Comparison of ENCODE assay signal across 17 cellular contexts in genomic region chr14:93688794-93689193, GRCh38.
DNase-seq lines count a peak whose midpoint lies in the region; TF ChIP-seq lines count a peak whose summit lies in the region.
"Had no signal": no experiment of that assay in that cellular context is flagged by ENCODE, and none has a peak within 500 bp of the region (broad histone marks: within the 10 kb centered on the region; RNA-seq: fewer than 3 reads in every experiment).

No MANE protein-coding gene starts in this region.

- H2AFZ ChIP-seq in trophoblast cell (ENCODE audit: insufficient read depth, low read length, poor library complexity) = no peak overlapping the region

- WGBS in trophoblast cell (ENCODE audit: extremely low coverage, insufficient coverage, insufficient read length) = no CpG with 5 or more reads among the region's 5 CpGs

- no peak overlapping the region for H4K12ac ChIP-seq in trophoblast cell (ENCODE audit: low read depth, low read length)

- no peak overlapping the region for H2BK120ac ChIP-seq in trophoblast cell (ENCODE audit: insufficient read depth, low read length, poor library complexity)

- H3K4ac ChIP-seq in trophoblast cell (ENCODE audit: low read depth, low read length) = no peak overlapping the region

- no peak overlapping the region for H2BK12ac ChIP-seq in trophoblast cell (ENCODE audit: low read length)

- H3K9me3 ChIP-seq in HEK293 (ENCODE audit: control insufficient read depth, insufficient read depth, low read depth, low read length) = no peaks in the 10 kb centered on the region
- H3K9me3 ChIP-seq in iPS-15b (ENCODE audit: control insufficient read depth, insufficient read depth, low read length) = no peaks in the 10 kb centered on the region
- H3K9me3 ChIP-seq in trophoblast cell (ENCODE audit: insufficient read depth, low read depth, low read length) = no peaks in the 10 kb centered on the region

- CTCF ChIA-PET in HEK293 (lab: Yijun Ruan, JAX) = interaction anchor here (1.1 kb wide), 1 partner anchor 33 kb away, joined by 3 read pairs; no protein-coding TSS in a partner anchor

- POLR2A ChIA-PET in HEK293 (lab: Yijun Ruan, JAX) = no interaction called here

- no peak overlapping the region for H3K4me2 ChIP-seq in trophoblast cell (ENCODE audit: low read length)
- H3K4me2 ChIP-seq: A549 had no signal

- H3K4me1 ChIP-seq in HEK293 (ENCODE audit: control insufficient read depth, insufficient read depth, low read length) = peaks cover 4% of the 10 kb centered on the region; the same call in 1 of the 2 replicates
- H3K4me1 ChIP-seq in iPS-15b (ENCODE audit: control insufficient read depth, insufficient read depth, low read length) = peaks cover 41% of the 10 kb centered on the region
- no peaks in the 10 kb centered on the region for H3K4me1 ChIP-seq in trophoblast cell (ENCODE audit: control insufficient read depth in 1 of 2, insufficient read depth in 2 of 2, low read length in 2 of 2)
- H3K4me1 ChIP-seq: A549 had no signal

- peak; percentile 72 for DNase-seq in NCI-H69 (lab: John Stamatoyannopoulos, UW)
- DNase-seq in putamen (ENCODE audit: low spot score) = peak; percentile 33
- DNase-seq in trophoblast cell = no peak
- DNase-seq in activated CD8-positive, alpha-beta memory T cell treated with anti-CD3 and anti-CD28 coated beads for 24 hours = no peak
- DNase-seq in NCI-H510A treated with DMSO at 0.1 percent for 48 hours (lab: John Stamatoyannopoulos, UW) = no peak
- DNase-seq: KG1, NCI-H1092, NCI-H1436 treated with DMSO at 0.1 percent for 48 hours, NCI-H2029, NCI-H2171, NCI-H526, PC-3, Right ventricle myocardium superior, SW 1271 had no signal

- no peak for TF ChIP-seq CTCF in HEK293 (tag by site-specific recombination; IDR thresholded peaks at IDR 0.05)

- H3K27ac ChIP-seq in HEK293 (ENCODE audit: extremely low read depth, low read depth, low read length) (no peak overlapping the region), trophoblast cell (ENCODE audit: low read depth, low read length) (no peak overlapping the region)
- H3K27ac ChIP-seq: A549 had no signal

- no peak overlapping the region for H4K8ac ChIP-seq in trophoblast cell (ENCODE audit: low read depth, low read length)

- no peak overlapping the region for H3K23ac ChIP-seq in trophoblast cell (ENCODE audit: low read length)

- no peaks in the 10 kb centered on the region for H3K36me3 ChIP-seq in HEK293 (ENCODE audit: control insufficient read depth in 2 of 2, insufficient read depth in 1 of 2, low read length in 2 of 2)
- H3K36me3 ChIP-seq in iPS-15b (ENCODE audit: control insufficient read depth, insufficient read depth, low read length) = no peaks in the 10 kb centered on the region
- H3K36me3 ChIP-seq in trophoblast cell (ENCODE audit: control insufficient read depth in 1 of 2, insufficient read depth in 2 of 2, low read length in 2 of 2) = no peaks in the 10 kb centered on the region

- no peaks in the 10 kb centered on the region for H3K27me3 ChIP-seq in iPS-15b (ENCODE audit: control insufficient read depth, insufficient read depth, low read length)
- no peaks in the 10 kb centered on the region for H3K27me3 ChIP-seq in trophoblast cell (ENCODE audit: insufficient read depth, low read length)

- H3K14ac ChIP-seq in trophoblast cell (ENCODE audit: low read length) = no peak overlapping the region

- no peak overlapping the region for H2AK5ac ChIP-seq in trophoblast cell (ENCODE audit: low read length)

- no peaks in the 10 kb centered on the region for H3K79me1 ChIP-seq in trophoblast cell (ENCODE audit: low read length)

- H3K4me3 ChIP-seq in HEK293 (ENCODE audit: low read depth, low read length) = no peak overlapping the region
- H3K4me3 ChIP-seq in iPS-15b (ENCODE audit: low read depth, low read length) = peak overlapping the region; percentile 16
- H3K4me3 ChIP-seq in trophoblast cell (ENCODE audit: low read depth, low read length) = no peak overlapping the region
- H3K4me3 ChIP-seq: A549 had no signal

- no peak overlapping the region for H3K9ac ChIP-seq in iPS-15b (ENCODE audit: low read depth, low read length)
- no peak overlapping the region for H3K9ac ChIP-seq in trophoblast cell (ENCODE audit: low read length)

- H3K79me2 ChIP-seq in trophoblast cell (ENCODE audit: control insufficient read depth, insufficient read depth, low read length, poor library complexity) = no peaks in the 10 kb centered on the region

- no peak overlapping the region for H4K91ac ChIP-seq in trophoblast cell (ENCODE audit: low read depth, low read length)

- no peak overlapping the region for H3K18ac ChIP-seq in trophoblast cell (ENCODE audit: low read length)

- no peak overlapping the region for H2BK5ac ChIP-seq in trophoblast cell (ENCODE audit: low read depth, low read length, poor library complexity)

TF ChIP-seq in HEK293, 187 proteins besides CTCF, POLR2A, EP300 and RAD21:
- TF ChIP-seq ZNF391 (tag by site-specific recombination; IDR thresholded peaks at IDR 0.05; ENCODE audit: borderline replicate concordance, low read depth) = no peak
- TF ChIP-seq WT1 (tag by site-specific recombination; IDR thresholded peaks at IDR 0.05) = peak; percentile 77

Comparison
In these comparisons a context has a peak if more than half of its experiments do, and no peak if none do; other contexts are left out.
1. DNase-seq: peak in NCI-H69 (single experiment) and putamen (single experiment); none in trophoblast cell (0 of 2), activated CD8-positive, alpha-beta memory T cell treated with anti-CD3 and anti-CD28 coated beads for 24 hours (single experiment) and NCI-H510A treated with DMSO at 0.1 percent for 48 hours (single experiment).